In genomic region chr22:23763579-23764331, GRCh38 we compare ENCODE assay signal across 9 cellular contexts. TPM values are rescaled to one million over a fixed set of nuclear protein-coding genes. Genes with fewer than 3 reads are reported as not detected.
DNase-seq lines count a peak whose midpoint lies in the region; ATAC-seq and TF ChIP-seq lines count a peak whose summit lies in the region.
"Had no signal": no experiment of that assay in that cellular context is flagged by ENCODE, and none has a peak within 500 bp of the region (broad histone marks: within the 10 kb centered on the region; RNA-seq: fewer than 3 reads in every experiment).

No MANE protein-coding gene starts in this region.

- peaks cover 12% of the 10 kb centered on the region for H3K36me3 ChIP-seq in HUES48 (ENCODE audit: control insufficient read depth, insufficient read depth, low read length)

- H3K27ac Mint-ChIP-seq in immature natural killer cell, result peak overlapping the region in 3 of 6 donors; percentile 24 to 46 (median 45)

- no peak overlapping the region for H3K4me3 ChIP-seq in HUES48 (ENCODE audit: low read depth, low read length)

- H3K27ac ChIP-seq in HUES48 (ENCODE audit: low read depth, low read length), result peak overlapping the region; percentile 42

- no peaks in the 10 kb centered on the region for H3K27me3 ChIP-seq in HUES48 (ENCODE audit: control insufficient read depth, insufficient read depth, low read length)

- peaks cover 33 to 40% of the 10 kb centered on the region in 2 donors for H3K4me1 Mint-ChIP-seq in immature natural killer cell

- no peaks in the 10 kb centered on the region for H3K9me3 Mint-ChIP-seq in immature natural killer cell

- no peaks in the 10 kb centered on the region for H3K36me3 Mint-ChIP-seq in immature natural killer cell

- peak overlapping the region; percentile 64 to 75 (median 67) for H3K4me3 Mint-ChIP-seq in immature natural killer cell

- peak; percentile 72 to 78 for DNase-seq in activated T-cell treated with anti-CD3 and anti-CD28 coated beads, Interleukin-2, amount 50 U/mL, for 48 hours
- DNase-seq in immature natural killer cell (peak; percentile 22 to 32 (median 28)), AG08396 (ENCODE audit: low spot score) (no peak)
- peak; percentile 77 for DNase-seq in stimulated activated naive CD8-positive, alpha-beta T cell treated with anti-CD3 and anti-CD28 coated beads, Interleukin-15, Interleukin-2, amounts not matched to agents 100 U/mL and 50 U/mL, for 24 hours
- DNase-seq: NCI-H187 had no signal

- H3K9me3 ChIP-seq in HUES48 (ENCODE audit: control insufficient read depth, insufficient read depth, low read length), result no peaks in the 10 kb centered on the region

- no peak overlapping the region for H3K9ac ChIP-seq in HUES48 (ENCODE audit: low read depth, low read length)

- peaks cover 21% of the 10 kb centered on the region for H3K4me1 ChIP-seq in HUES48 (ENCODE audit: control insufficient read depth, insufficient read depth, low read length)

- ATAC-seq in stimulated activated naive CD8-positive, alpha-beta T cell treated with anti-CD3 and anti-CD28 coated beads, Interleukin-15, Interleukin-2, amounts not matched to agents 100 U/mL and 50 U/mL, for 24 hours, result peak; percentile 44
- ATAC-seq in HG02623 (IDR thresholded peaks at IDR 0.05; ENCODE audit: unreplicated experiment) (no peak), HG02588 (IDR thresholded peaks at IDR 0.05; ENCODE audit: unreplicated experiment) (no peak), GM18505 (IDR thresholded peaks at IDR 0.05; ENCODE audit: unreplicated experiment) (no peak)

- no peak for TF ChIP-seq POLR2A in GM18505 (IDR thresholded peaks at IDR 0.05; ENCODE audit: borderline replicate concordance, extremely low read depth, insufficient read depth, insufficient read length)

- peaks cover 0 to 3% (median 0%) of the 10 kb centered on the region in 3 donors for H3K27me3 Mint-ChIP-seq in immature natural killer cell (ENCODE audit: low read depth in 3 of 3)

RNA-seq across cellular contexts. Expression of gene C22orf15, which starts 1.0 kb away (rescaled TPM):
- 1 to 10 TPM in 1 of 3 donors, not detected in 2; 1.1 TPM for polyA plus RNA-seq in immature natural killer cell

RNA-seq across cellular contexts. Expression of gene CHCHD10, which starts 4.0 kb away (rescaled TPM):
- 1 to 10 TPM; 5.7 to 9.3 (median 8.1) TPM for polyA plus RNA-seq in immature natural killer cell

RNA-seq across cellular contexts. Expression of gene MMP11, which starts 8.9 kb away (rescaled TPM):
- polyA plus RNA-seq in immature natural killer cell, result 1 to 10 TPM in 2 of 3 donors, under 1 TPM in 1; 0.76 to 1.7 (median 1.2) TPM

RNA-seq across cellular contexts. Expression of gene VPREB3, which starts 9.5 kb away (rescaled TPM):
- 1 to 10 TPM in 1 of 3 donors, not detected in 2; 1.3 TPM for polyA plus RNA-seq in immature natural killer cell

RNA-seq across cellular contexts. Expression of gene ZNF70, which starts 12.8 kb away (rescaled TPM):
- under 1 TPM in 2 of 3 donors, not detected in 1; 0.29 to 1.00 TPM for polyA plus RNA-seq in immature natural killer cell
